13 cellular contexts compared by ENCODE assay signal in the genomic region with DNA sequence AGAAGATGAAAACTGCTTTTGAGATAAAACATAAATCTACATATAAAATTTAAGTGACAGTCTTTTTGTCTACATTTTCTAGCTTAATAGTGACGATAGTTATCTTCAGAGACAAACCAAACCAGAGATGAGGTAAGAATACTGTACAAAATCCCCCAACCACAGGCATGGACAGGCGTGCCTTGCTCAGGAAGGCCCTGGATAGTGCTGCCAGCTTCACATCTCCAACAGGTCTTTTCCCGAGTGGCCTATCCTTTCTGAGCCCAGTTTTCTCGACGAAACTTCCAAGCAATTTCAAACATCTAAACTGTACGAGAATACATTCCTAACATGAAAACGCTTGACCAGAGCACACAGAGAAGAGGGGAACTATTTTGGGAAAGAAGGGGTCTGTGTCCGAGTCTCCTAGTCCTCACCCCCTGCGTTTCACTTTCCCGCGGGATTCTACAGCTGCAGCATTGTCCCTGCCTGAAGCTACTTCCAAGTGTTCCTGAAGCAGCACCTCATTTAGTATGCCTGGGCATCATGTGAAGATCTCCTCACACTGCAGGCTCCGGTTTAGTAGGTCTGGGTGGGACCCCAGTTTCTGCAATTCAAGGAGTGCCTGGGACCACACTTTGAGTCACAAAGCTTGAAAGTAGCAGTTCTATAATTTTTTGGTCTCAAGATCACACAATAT. TPM values are rescaled to one million over a fixed set of nuclear protein-coding genes. Genes with fewer than 3 reads are reported as not detected.
DNase-seq lines count a peak whose midpoint lies in the region; ATAC-seq, FAIRE-seq and TF ChIP-seq lines count a peak whose summit lies in the region.
"Had no signal": no experiment of that assay in that cellular context is flagged by ENCODE, and none has a peak within 500 bp of the region (broad histone marks: within the 10 kb centered on the region; RNA-seq: fewer than 3 reads in every experiment).

No MANE protein-coding gene starts in this region.

- peaks cover 72% of the 10 kb centered on the region for H3K4me1 ChIP-seq in CD4-positive, alpha-beta memory T cell (ENCODE audit: insufficient read depth, low read length)
- H3K4me1 ChIP-seq in sigmoid colon: peaks cover 0 to 93% (median 82%) of the 10 kb centered on the region in 4 donors

- H3K4me3 Mint-ChIP-seq in CD4-positive, alpha-beta memory T cell: peak overlapping the region in 1 of 8 donors; percentile 26
- peak overlapping the region; percentile 20 for H3K4me3 Mint-ChIP-seq in glutamatergic neuron (ENCODE audit: unreplicated experiment)

- WGBS in sigmoid colon, 2 donors: 74 to 78% methylated on average over 12 of the region's 12 CpGs

- TF ChIP-seq EP300 in sigmoid colon (IDR thresholded peaks at IDR 0.05): no peak

- FAIRE-seq in GM12892 (lab: Jason Lieb, UNC): no peak
- FAIRE-seq: HTR-8/SVneo had no signal

- H3K4me3 ChIP-seq in CD4-positive, alpha-beta memory T cell (ENCODE audit: low read length in 2 of 2): no peak overlapping the region
- H3K4me3 ChIP-seq in sigmoid colon: peak overlapping the region in 2 of 4 donors; percentile 0 to 22
- H3K4me3 ChIP-seq: skin epidermis had no signal

- peaks cover 23% of the 10 kb centered on the region for H3K36me3 ChIP-seq in CD4-positive, alpha-beta memory T cell (ENCODE audit: insufficient read depth, low read length)
- peaks cover 0 to 5% (median 0%) of the 10 kb centered on the region in 4 donors for H3K36me3 ChIP-seq in sigmoid colon

- no peak for DNase-seq in CD4-positive, alpha-beta memory T cell
- DNase-seq in glutamatergic neuron: no peak
- no peak for DNase-seq in sigmoid colon
- DNase-seq in NCI-H2029 (lab: John Stamatoyannopoulos, UW): no peak
- no peak for DNase-seq in NCI-H2196 (lab: John Stamatoyannopoulos, UW; ENCODE audit: unreplicated experiment)
- no peak for DNase-seq in GM12892 (ENCODE audit: insufficient read length)
- DNase-seq: activated naive CD4-positive, alpha-beta T cell; NCI-H146 had no signal

- CTCF ChIA-PET in CD4-positive, alpha-beta memory T cell (lab: Charles Lee; ENCODE audit: partially characterized antibody): interaction anchor here (1.2 kb wide), 2 partner anchors 29 to 82 kb away, joined by 3 to 5 read pairs; no protein-coding TSS in a partner anchor

- no peaks in the 10 kb centered on the region for H3K9me3 Mint-ChIP-seq in CD4-positive, alpha-beta memory T cell
- H3K9me3 Mint-ChIP-seq in glutamatergic neuron (ENCODE audit: unreplicated experiment): peaks cover 1% of the 10 kb centered on the region

- no peak for ATAC-seq in GM21529 (IDR thresholded peaks at IDR 0.05; ENCODE audit: unreplicated experiment)
- ATAC-seq: Panc1 had no signal

- H3K9me3 ChIP-seq in CD4-positive, alpha-beta memory T cell (ENCODE audit: control insufficient read depth in 1 of 2, low read length in 2 of 2): no peaks in the 10 kb centered on the region
- H3K9me3 ChIP-seq in sigmoid colon: no peaks in the 10 kb centered on the region

- intact Hi-C loops in CD4-positive, alpha-beta memory T cell (cut with micrococcal nuclease): no loop called here
- intact Hi-C loops in sigmoid colon (cut with DNase I): no loop called here

- no peaks in the 10 kb centered on the region for H3K27me3 ChIP-seq in CD4-positive, alpha-beta memory T cell (ENCODE audit: insufficient read depth, low read length)
- no peaks in the 10 kb centered on the region for H3K27me3 ChIP-seq in sigmoid colon

- no peak overlapping the region for H3K27ac ChIP-seq in CD4-positive, alpha-beta memory T cell (ENCODE audit: low read depth, low read length)
- H3K27ac ChIP-seq in VCaP (0 out of 2 replicates have a peak overlapping the region, but pooled peaks have one; percentile 5), sigmoid colon (peak overlapping the region; percentile 74 to 81 (median 78))

- H3K27ac Mint-ChIP-seq in CD4-positive, alpha-beta memory T cell: peak overlapping the region in 6 of 7 donors; percentile 18 to 86 (median 54)
- H3K27ac Mint-ChIP-seq in glutamatergic neuron (ENCODE audit: unreplicated experiment): peak overlapping the region; percentile 59

- TF ChIP-seq POLR2A in sigmoid colon (IDR thresholded peaks at IDR 0.05) (no peak), GM12892 (IDR thresholded peaks at IDR 0.05; ENCODE audit: low read depth, low read length) (no peak)

- H3K27me3 Mint-ChIP-seq in CD4-positive, alpha-beta memory T cell: no peaks in the 10 kb centered on the region
- no peaks in the 10 kb centered on the region for H3K27me3 Mint-ChIP-seq in glutamatergic neuron (ENCODE audit: unreplicated experiment)

- H3K4me1 Mint-ChIP-seq in CD4-positive, alpha-beta memory T cell: peaks cover 63 to 91% (median 77%) of the 10 kb centered on the region in 4 donors
- peaks cover 17% of the 10 kb centered on the region for H3K4me1 Mint-ChIP-seq in glutamatergic neuron (ENCODE audit: low read depth, unreplicated experiment)

- POLR2A ChIA-PET in CD4-positive, alpha-beta memory T cell (lab: Charles Lee; ENCODE audit: partially characterized antibody): interaction anchor here (1.3 to 3.7 kb wide), 4 partner anchors 33 to 49 kb away, joined by 3 to 20 read pairs (median 8); a partner anchor contains a TSS

- peaks cover 39 to 69% of the 10 kb centered on the region in 2 donors for H3K36me3 Mint-ChIP-seq in CD4-positive, alpha-beta memory T cell
- H3K36me3 Mint-ChIP-seq in glutamatergic neuron (ENCODE audit: unreplicated experiment): peaks cover 5% of the 10 kb centered on the region

- TF ChIP-seq CTCF in VCaP (conservative IDR thresholded peaks at IDR 0.05) (no peak), glutamatergic neuron (IDR thresholded peaks at IDR 0.05; ENCODE audit: partially characterized antibody, unreplicated experiment) (no peak), sigmoid colon (IDR thresholded peaks at IDR 0.05) (no peak)

RNA-seq across cellular contexts. Expression of a gene that starts 37.8 kb away (rescaled TPM):
- 100 to 1,000 TPM; 102 to 107 TPM for total RNA-seq in CD4-positive, alpha-beta memory T cell
- polyA plus RNA-seq in CD4-positive, alpha-beta memory T cell: 10 to 100 TPM; 47.9 to 54.8 TPM
- total RNA-seq in glutamatergic neuron (ENCODE audit: unreplicated experiment) (50.7 TPM), sigmoid colon (100 to 1,000 TPM in 2 of 4 donors, 10 to 100 TPM in 2; 72.8 to 120 (median 96.4) TPM)
- polyA plus RNA-seq in sigmoid colon: 10 to 100 TPM; 33.1 to 62.9 (median 39.6) TPM
- 39.2 TPM for polyA plus RNA-seq in GM12892 (2012; ENCODE audit: missing spikeins)
